In genomic region chr17:74282587-74283370, GRCh38 we compare ENCODE assay signal across 1 cellular context.
A peak's percentile ranks its signal among the peaks of the same experiment; 100 is the strongest.
TF ChIP-seq lines count a peak whose summit lies in the region.

No MANE protein-coding gene starts in this region.

TF ChIP-seq in K562, 482 proteins besides CTCF, POLR2A, EP300 and RAD21 (continued from another document and continues in another):
- TF ChIP-seq USF1 (CRISPR knock-in tag; IDR thresholded peaks at IDR 0.05) (peak; percentile 70), JUND (IDR thresholded peaks at IDR 0.05; ENCODE audit: borderline replicate concordance, low read depth, low read length) (peak; percentile 86; the same call in 1 of the 2 replicates), JUND (tag; IDR thresholded peaks at IDR 0.05; ENCODE audit: borderline replicate concordance, low read depth, low read length) (peak; percentile 90; the same call in 2 of the 3 replicates), ZNF589 (CRISPR knock-in tag; IDR thresholded peaks at IDR 0.05; ENCODE audit: low read depth) (peak; percentile 83), TRIM24 (IDR thresholded peaks at IDR 0.05) (peak in 1 of 2 experiments; percentile 55; a peak in 1 of 4 replicates), SMARCA5 (IDR thresholded peaks at IDR 0.05) (peak; percentile 67; the same call in 1 of the 2 replicates), GATAD2A (IDR thresholded peaks at IDR 0.05) (no peak), RCOR1 (IDR thresholded peaks at IDR 0.05; ENCODE audit: borderline replicate concordance in 1 of 2, low read depth in 2 of 2, low read length in 2 of 2) (peak in 1 of 2 experiments; percentile 87; a peak in 2 of 4 replicates), AFF1 (IDR thresholded peaks at IDR 0.05; ENCODE audit: low read depth in 1 of 2, partially characterized antibody in 2 of 2) (peak; percentile 24 to 61), NFIC (IDR thresholded peaks at IDR 0.05) (peak; percentile 38; the same call in 1 of the 2 replicates), MTA2 (IDR thresholded peaks at IDR 0.05; ENCODE audit: low read depth) (peak; percentile 68; the same call in 1 of the 2 replicates), ZNF655 (CRISPR knock-in tag; IDR thresholded peaks at IDR 0.05) (0 out of 2 replicates have a peak, but pooled peaks have one; percentile 21), ZNF408 (CRISPR knock-in tag; IDR thresholded peaks at IDR 0.05; ENCODE audit: low read depth) (no peak), SMARCB1 (IDR thresholded peaks at IDR 0.05; ENCODE audit: insufficient read length, low read depth) (no peak), ZZZ3 (IDR thresholded peaks at IDR 0.05) (no peak), TCF15 (CRISPR knock-in tag; IDR thresholded peaks at IDR 0.05) (no peak), ZBTB40 (IDR thresholded peaks at IDR 0.05) (peak; percentile 37; the same call in 1 of the 2 replicates), ZBTB40 (CRISPR knock-in tag; IDR thresholded peaks at IDR 0.05) (no peak), TCFL5 (CRISPR knock-in tag; conservative IDR thresholded peaks at IDR 0.05) (0 out of 2 replicates have a peak, but pooled peaks have one; percentile 6), NR2C1 (IDR thresholded peaks at IDR 0.05) (peak; percentile 24; the same call in 1 of the 2 replicates), NR2C1 (tag; IDR thresholded peaks at IDR 0.05) (peak; percentile 53; the same call in 1 of the 2 replicates), TCF3 (CRISPR knock-in tag; IDR thresholded peaks at IDR 0.05) (peak; percentile 81), DDX20 (tag; IDR thresholded peaks at IDR 0.05; ENCODE audit: low read depth) (0 out of 2 replicates have a peak, but pooled peaks have one; percentile 57), FOXK2 (conservative IDR thresholded peaks at IDR 0.05 in 1 of 2, IDR thresholded peaks at IDR 0.05 in 1 of 2; ENCODE audit: low read depth in 2 of 2) (peak in 1 of 2 experiments; percentile 41; a peak in 1 of 4 replicates), NCOR1 (IDR thresholded peaks at IDR 0.05) (peak; percentile 69), ZEB2 (IDR thresholded peaks at IDR 0.05) (peak; percentile 80), KDM5B (IDR thresholded peaks at IDR 0.05; ENCODE audit: insufficient replicate concordance, low read depth, low read length) (peak; percentile 35), ZNF197 (CRISPR knock-in tag; IDR thresholded peaks at IDR 0.05; ENCODE audit: low read depth) (peak; percentile 57; the same call in 1 of the 2 replicates), PTTG1 (tag; IDR thresholded peaks at IDR 0.05; ENCODE audit: low read depth) (no peak), TFAP4 (CRISPR knock-in tag; IDR thresholded peaks at IDR 0.05; ENCODE audit: borderline replicate concordance) (peak; percentile 43; the same call in 1 of the 2 replicates), KAT7 (CRISPR knock-in tag; IDR thresholded peaks at IDR 0.05; ENCODE audit: borderline replicate concordance) (0 out of 2 replicates have a peak, but pooled peaks have one; percentile 41), VEZF1 (CRISPR knock-in tag; IDR thresholded peaks at IDR 0.05) (peak; percentile 68), MYC (IDR thresholded peaks at IDR 0.05; ENCODE audit: low read depth, low read length) (peak; percentile 48; the same call in 1 of the 2 replicates), MYC (CRISPR knock-in tag; IDR thresholded peaks at IDR 0.05; ENCODE audit: borderline replicate concordance, low read depth) (no peak), DPF2 (IDR thresholded peaks at IDR 0.05) (peak; percentile 85), SIN3B (IDR thresholded peaks at IDR 0.05; ENCODE audit: low read depth) (no peak), ATF1 (CRISPR knock-in tag; IDR thresholded peaks at IDR 0.05) (no peak), ATF1 (tag; IDR thresholded peaks at IDR 0.05) (peak; percentile 57), TEAD4 (IDR thresholded peaks at IDR 0.05; ENCODE audit: low read length) (peak; percentile 84), TEAD4 (CRISPR knock-in tag; IDR thresholded peaks at IDR 0.05; ENCODE audit: borderline replicate concordance) (no peak), SPI1 (IDR thresholded peaks at IDR 0.05; ENCODE audit: borderline replicate concordance, low read depth, low read length) (peak; percentile 95), MEF2D (tag; conservative IDR thresholded peaks at IDR 0.05; ENCODE audit: low read depth) (peak; percentile 81), PYGO2 (tag; IDR thresholded peaks at IDR 0.05) (peak; percentile 55; the same call in 1 of the 2 replicates), MTA1 (IDR thresholded peaks at IDR 0.05; ENCODE audit: borderline replicate concordance) (peak; percentile 87; the same call in 1 of the 2 replicates), FOXA3 (CRISPR knock-in tag; conservative IDR thresholded peaks at IDR 0.05 in 1 of 2, IDR thresholded peaks at IDR 0.05 in 1 of 2) (peak; percentile 78 to 86; a peak in 3 of 4 replicates), CCNT2 (IDR thresholded peaks at IDR 0.05; ENCODE audit: borderline replicate concordance, extremely low read depth, insufficient read length, low read depth, low read length) (peak; percentile 47), SOX6 (IDR thresholded peaks at IDR 0.05) (peak; percentile 81; the same call in 1 of the 2 replicates), FOSL1 (tag; conservative IDR thresholded peaks at IDR 0.05) (peak; percentile 100), GATA2 (CRISPR knock-in tag; IDR thresholded peaks at IDR 0.05) (peak; percentile 80), ZNF324 (CRISPR knock-in tag; IDR thresholded peaks at IDR 0.05) (no peak)
